ENCODE assay signal across 13 cellular contexts in genomic region chr3:47096955-47097354, GRCh38.
DNase-seq lines count a peak whose midpoint lies in the region; ATAC-seq and TF ChIP-seq lines count a peak whose summit lies in the region.
"Had no signal": no experiment of that assay in that cellular context is flagged by ENCODE, and none has a peak within 500 bp of the region (broad histone marks: within the 10 kb centered on the region; RNA-seq: fewer than 3 reads in every experiment).

No MANE protein-coding gene starts in this region.

- H3K36me3 Mint-ChIP-seq in nephron (ENCODE audit: low read depth): peaks cover 44% of the 10 kb centered on the region

- H3K36me3 ChIP-seq in BJ (ENCODE audit: control insufficient read depth, insufficient read depth, low read length) (peaks cover 5% of the 10 kb centered on the region; the same call in 1 of the 2 replicates), HAP-1 (replicated peaks) (peaks cover 31% of the 10 kb centered on the region)

- in situ Hi-C loops in HAP-1 (cut with MboI; ENCODE audit: low sequenced_read_pairs): no loop called here

- DNase-seq in BJ (ENCODE audit: low read depth): peak; percentile 28
- peak; percentile 57 for DNase-seq in LHCN-M2 (ENCODE audit: low read depth)
- peak; percentile 21 for DNase-seq in dermis blood vessel endothelial cell
- no peak for DNase-seq in lower leg skin (ENCODE audit: low spot score in 2 of 2)
- no peak for DNase-seq in HAP-1 (ENCODE audit: low spot score in 2 of 2)
- DNase-seq: activated CD4-positive, alpha-beta T cell treated with anti-CD3 and anti-CD28 coated beads, Interleukin-2, amount 10 ng/mL, durations not matched to agents 24 days and 14 days; NCI-H774; nucleus accumbens; stimulated activated CD4-positive, alpha-beta T cell treated with anti-CD3 and anti-CD28 coated beads, Interleukin-4, amount 100 ng/mL, for 4 hours had no signal

- intact Hi-C loops in lower leg skin (cut with DNase I; ENCODE audit: low total_unique reads): no loop called here

- no peak for TF ChIP-seq POLR2A in lower leg skin (IDR thresholded peaks at IDR 0.05)

- H3K4me1 ChIP-seq in HAP-1: peaks cover 6% of the 10 kb centered on the region
- H3K4me1 ChIP-seq: suprapubic skin had no signal

- CTCF ChIA-PET in BJ (lab: Yijun Ruan, JAX): interaction anchor here (1.0 kb wide), 1 partner anchor 16 kb away, joined by 3 read pairs; no protein-coding TSS in a partner anchor

- POLR2A ChIA-PET in BJ (lab: Charles Lee): no interaction called here

- H3K27ac Mint-ChIP-seq in nephron: peak overlapping the region in 2 of 3 experiments; percentile 7 to 37
- H3K27ac Mint-ChIP-seq: activated CD4-positive, alpha-beta T cell treated with anti-CD3 and anti-CD28 coated beads, Interleukin-2, amount 10 ng/mL, durations not matched to agents 24 days and 14 days had no signal

- no peaks in the 10 kb centered on the region for H3K27me3 ChIP-seq in BJ (ENCODE audit: control insufficient read depth, insufficient read depth, low read length)
- H3K27me3 ChIP-seq in HAP-1 (ENCODE audit: low read depth): no peaks in the 10 kb centered on the region
- H3K27me3 ChIP-seq: suprapubic skin had no signal

- WGBS in lower leg skin, 2 donors: 66 to 76% methylated on average over 1 of the region's 1 CpG

- no peaks in the 10 kb centered on the region for H3K9me3 ChIP-seq in HAP-1
- H3K9me3 ChIP-seq: suprapubic skin had no signal

- no peak for ATAC-seq in HG02840 (IDR thresholded peaks at IDR 0.05; ENCODE audit: low FRiP score, unreplicated experiment)
- no peak for ATAC-seq in HG02610 (IDR thresholded peaks at IDR 0.05; ENCODE audit: unreplicated experiment)

- H3K27me3 Mint-ChIP-seq in nephron (ENCODE audit: low read depth): no peaks in the 10 kb centered on the region
- H3K27me3 Mint-ChIP-seq: activated CD4-positive, alpha-beta T cell treated with anti-CD3 and anti-CD28 coated beads, Interleukin-2, amount 10 ng/mL, durations not matched to agents 24 days and 14 days had no signal

- TF ChIP-seq CTCF in BJ (IDR thresholded peaks at IDR 0.05; ENCODE audit: insufficient read depth, low read depth, low read length) (no peak), nephron (IDR thresholded peaks at IDR 0.05; ENCODE audit: unreplicated experiment in 3 of 3) (no peak), lower leg skin (IDR thresholded peaks at IDR 0.05) (no peak)

- H3K4me3 Mint-ChIP-seq in nephron: no peak overlapping the region
- H3K4me3 Mint-ChIP-seq: activated CD4-positive, alpha-beta T cell treated with anti-CD3 and anti-CD28 coated beads, Interleukin-2, amount 10 ng/mL, durations not matched to agents 24 days and 14 days had no signal

- no peaks in the 10 kb centered on the region for H3K9me3 Mint-ChIP-seq in nephron
- H3K9me3 Mint-ChIP-seq: activated CD4-positive, alpha-beta T cell treated with anti-CD3 and anti-CD28 coated beads, Interleukin-2, amount 10 ng/mL, durations not matched to agents 24 days and 14 days had no signal

- H3K4me3 ChIP-seq in BJ (ENCODE audit: low read depth, low read length): no peak overlapping the region
- H3K4me3 ChIP-seq in lower leg skin (ENCODE audit: low read depth, poor library complexity, severe bottlenecking): no peak overlapping the region
- H3K4me3 ChIP-seq in HAP-1: no peak overlapping the region
- H3K4me3 ChIP-seq: suprapubic skin had no signal

- H3K4me1 Mint-ChIP-seq in nephron: no peaks in the 10 kb centered on the region

Comparison
In these comparisons a context has a peak if more than half of its experiments do, and no peak if none do; other contexts are left out.
1. DNase-seq: peak in BJ (single experiment), LHCN-M2 (single experiment) and dermis blood vessel endothelial cell (single experiment); none in lower leg skin (0 of 2) and HAP-1 (0 of 2).